Comparison of ENCODE assay signal across 26 cellular contexts in genomic region chr3:70519913-70520659, GRCh38.
DNase-seq lines count a peak whose midpoint lies in the region; ATAC-seq, FAIRE-seq and TF ChIP-seq lines count a peak whose summit lies in the region.
"Had no signal": no experiment of that assay in that cellular context is flagged by ENCODE, and none has a peak within 500 bp of the region (broad histone marks: within the 10 kb centered on the region; RNA-seq: fewer than 3 reads in every experiment).

No MANE protein-coding gene starts in this region.

- H3K9me3 Mint-ChIP-seq in H9 (no peaks in the 10 kb centered on the region), astrocyte (ENCODE audit: unreplicated experiment) (no peaks in the 10 kb centered on the region)
- H3K9me3 Mint-ChIP-seq: activated T-helper 17 cell treated with anti-CD3 and anti-CD28 coated beads, Interleukin-2, amount 50 U/mL, for 72 hours; naive thymus-derived CD4-positive, alpha-beta T cell had no signal

- TF ChIP-seq CTCF in H9 (conservative IDR thresholded peaks at IDR 0.05) (no peak), astrocyte (IDR thresholded peaks at IDR 0.05; ENCODE audit: insufficient read depth, low read depth, low read length) (no peak)

- H3K4me1 Mint-ChIP-seq in H9, result peaks cover 23 to 26% of the 10 kb centered on the region in 2 experiments
- peaks cover 15% of the 10 kb centered on the region for H3K4me1 Mint-ChIP-seq in astrocyte (ENCODE audit: low read depth, unreplicated experiment)
- H3K4me1 Mint-ChIP-seq: activated T-helper 17 cell treated with anti-CD3 and anti-CD28 coated beads, Interleukin-2, amount 50 U/mL, for 72 hours had no signal

- no peak overlapping the region for H3K4ac ChIP-seq in H9 (ENCODE audit: low read depth, low read length)

- H2BK120ac ChIP-seq in H9 (ENCODE audit: low read depth, low read length, poor library complexity, severe bottlenecking), result no peak overlapping the region

- H2BK15ac ChIP-seq in H9 (ENCODE audit: low read depth, low read length), result no peak overlapping the region

- H3K36me3 Mint-ChIP-seq in H9 (ENCODE audit: insufficient read depth in 1 of 3, low read depth in 3 of 3) (no peaks in the 10 kb centered on the region), astrocyte (ENCODE audit: low read depth, unreplicated experiment) (no peaks in the 10 kb centered on the region)
- H3K36me3 Mint-ChIP-seq: activated naive CD8-positive, alpha-beta T cell; naive thymus-derived CD4-positive, alpha-beta T cell had no signal

- WGBS in H9 (ENCODE audit: extremely low coverage, insufficient read length, low lambda C conversion rate), result no CpG with 5 or more reads among the region's 3 CpGs

- H2AFZ ChIP-seq in H9 (ENCODE audit: low read length) (no peak overlapping the region), astrocyte (ENCODE audit: low read depth, low read length) (no peak overlapping the region)

- H3K9me3 ChIP-seq in H9 (ENCODE audit: control insufficient read depth, low read depth, low read length) (no peaks in the 10 kb centered on the region), astrocyte (ENCODE audit: insufficient read depth, low read depth, low read length) (no peaks in the 10 kb centered on the region)
- H3K9me3 ChIP-seq: heart left ventricle, pancreas, sigmoid colon, upper lobe of right lung had no signal

- H4K8ac ChIP-seq in H9 (replicated peaks; ENCODE audit: insufficient read length, low read depth, low read length), result no peak overlapping the region

- H3K23me2 ChIP-seq in H9 (ENCODE audit: insufficient read length, low read depth, low read length, poor library complexity, severe bottlenecking), result no peaks in the 10 kb centered on the region

- H3K18ac ChIP-seq in H9 (ENCODE audit: insufficient read length, low read depth, low read length), result no peak overlapping the region

- H3K79me1 ChIP-seq in H9 (ENCODE audit: insufficient read depth, low read depth, low read length, poor library complexity, severe bottlenecking), result no peaks in the 10 kb centered on the region

- no peak overlapping the region for H4K5ac ChIP-seq in H9 (ENCODE audit: insufficient read length, low read depth, low read length)

- H3K14ac ChIP-seq in H9 (ENCODE audit: insufficient read depth, low read length), result no peak overlapping the region

- no peak overlapping the region for H3K23ac ChIP-seq in H9 (ENCODE audit: insufficient read length, low read depth, low read length)

- H3K27me3 Mint-ChIP-seq in H9 (ENCODE audit: low read depth) (no peaks in the 10 kb centered on the region), astrocyte (ENCODE audit: low read depth, unreplicated experiment) (no peaks in the 10 kb centered on the region)

- FAIRE-seq in astrocyte (lab: Jason Lieb, UNC), result no peak
- FAIRE-seq: pancreas had no signal

- H4K20me1 ChIP-seq in H9 (ENCODE audit: control insufficient read depth, insufficient read depth, insufficient read length), result no peaks in the 10 kb centered on the region
- H4K20me1 ChIP-seq in astrocyte (ENCODE audit: insufficient read depth, low read length), result no peaks in the 10 kb centered on the region

- no peak overlapping the region for H4K91ac ChIP-seq in H9 (ENCODE audit: insufficient read length, low read depth, low read length)

- no peak overlapping the region for H2AK5ac ChIP-seq in H9 (ENCODE audit: insufficient read length, low read length)

- H3K27me3 ChIP-seq in H9 (ENCODE audit: insufficient read depth, low read length) (no peaks in the 10 kb centered on the region), astrocyte (ENCODE audit: insufficient read depth, low read length) (peaks cover 5% of the 10 kb centered on the region)
- H3K27me3 ChIP-seq: pancreas, sigmoid colon had no signal

- H3K4me2 ChIP-seq in H9 (ENCODE audit: insufficient read depth, insufficient read length, low read length) (no peak overlapping the region), astrocyte (ENCODE audit: low read length) (peak overlapping the region; percentile 39)

- no peak overlapping the region for H3T11ph ChIP-seq in H9 (ENCODE audit: low read length)

- H3K27ac ChIP-seq in H9 (ENCODE audit: insufficient read length, low read depth, low read length), result no peak overlapping the region
- H3K27ac ChIP-seq in astrocyte (ENCODE audit: low read depth, low read length), result no peak overlapping the region
- H3K27ac ChIP-seq in substantia nigra (ENCODE audit: low read depth, low read length, poor library complexity, severe bottlenecking), result no peak overlapping the region
- H3K27ac ChIP-seq: C4-2B, heart left ventricle, pancreas, sigmoid colon, SK-N-MC, upper lobe of right lung, WERI-Rb-1 had no signal

- H3K9ac ChIP-seq in H9 (ENCODE audit: extremely low read depth, insufficient read length, low read length) (no peak overlapping the region), astrocyte (ENCODE audit: low read length) (no peak overlapping the region)

- H3K4me3 ChIP-seq in astrocyte (ENCODE audit: insufficient read depth, low read depth, low read length), result no peak overlapping the region
- H3K4me3 ChIP-seq: heart left ventricle, pancreas, sigmoid colon, SK-N-MC, upper lobe of right lung had no signal

- no peaks in the 10 kb centered on the region for H3K79me2 ChIP-seq in H9 (ENCODE audit: insufficient read depth, low read length)
- H3K79me2 ChIP-seq in astrocyte (ENCODE audit: insufficient read depth, low read length), result no peaks in the 10 kb centered on the region

- H3K4me1 ChIP-seq in H9 (ENCODE audit: insufficient read depth, low read length), result no peaks in the 10 kb centered on the region; the same call in 1 of the 2 replicates
- peaks cover 4% of the 10 kb centered on the region for H3K4me1 ChIP-seq in astrocyte (ENCODE audit: insufficient read depth, low read length)
- H3K4me1 ChIP-seq: sigmoid colon, upper lobe of right lung had no signal

- no peak overlapping the region for H2BK20ac ChIP-seq in H9 (ENCODE audit: low read depth, low read length, poor library complexity, severe bottlenecking)

- no peaks in the 10 kb centered on the region for H3K36me3 ChIP-seq in astrocyte (ENCODE audit: insufficient read depth, low read length)
- H3K36me3 ChIP-seq: heart left ventricle, pancreas, sigmoid colon, upper lobe of right lung, WERI-Rb-1 had no signal

- no peak for ATAC-seq in HG03108 (IDR thresholded peaks at IDR 0.05; ENCODE audit: unreplicated experiment)
- ATAC-seq: activated T-helper 17 cell treated with anti-CD3 and anti-CD28 coated beads, Interleukin-2, amount 50 U/mL, for 72 hours; heart left ventricle; left lobe of liver; naive thymus-derived CD4-positive, alpha-beta T cell; pancreas; upper lobe of right lung had no signal

- DNase-seq in Ammon's horn (ENCODE audit: low spot score) (peak; percentile 43), H9 (no peak), astrocyte (ENCODE audit: low read depth) (peak; percentile 77), kidney glomerular epithelial cell (lab: John Stamatoyannopoulos, UW) (peak; percentile 33), substantia nigra (lab: John Stamatoyannopoulos, UW) (no peak), globus pallidus (ENCODE audit: low spot score) (no peak)
- DNase-seq in activated CD4-positive, CD25-positive, alpha-beta regulatory T cell treated with anti-CD3 and anti-CD28 coated beads, Interleukin-2, amount 50 U/mL, for 72 hours, result no peak
- DNase-seq: activated CD4-positive, alpha-beta T cell treated with anti-CD3 and anti-CD28 coated beads, Interleukin-2, amount 50 U/mL, for 4 hours; activated CD8-positive, alpha-beta memory T cell treated with anti-CD3 and anti-CD28 coated beads, Interleukin-2, amount 50 U/mL, for 4 hours; cortex of kidney; HCEC 1CT; heart left ventricle; naive thymus-derived CD4-positive, alpha-beta T cell; NCI-H1048; NCI-H69; pancreas; RPMI8226; sigmoid colon; upper lobe of right lung; WERI-Rb-1 had no signal

- no peak overlapping the region for H3K4me3 Mint-ChIP-seq in H9
- H3K4me3 Mint-ChIP-seq in astrocyte (ENCODE audit: unreplicated experiment), result no peak overlapping the region
- H3K4me3 Mint-ChIP-seq: activated naive CD8-positive, alpha-beta T cell; activated T-helper 17 cell treated with anti-CD3 and anti-CD28 coated beads, Interleukin-2, amount 50 U/mL, for 72 hours; naive thymus-derived CD4-positive, alpha-beta T cell had no signal

- no peak overlapping the region for H2BK5ac ChIP-seq in H9 (ENCODE audit: insufficient read length, low read length)

- H3K27ac Mint-ChIP-seq in H9, result peak overlapping the region in 2 of 3 experiments; percentile 13 to 82; a peak in 2 of 7 replicates
- peak overlapping the region; percentile 9 for H3K27ac Mint-ChIP-seq in astrocyte (ENCODE audit: unreplicated experiment)
- H3K27ac Mint-ChIP-seq: activated naive CD8-positive, alpha-beta T cell; activated T-helper 17 cell treated with anti-CD3 and anti-CD28 coated beads, Interleukin-2, amount 50 U/mL, for 72 hours; naive thymus-derived CD4-positive, alpha-beta T cell had no signal

- H3K56ac ChIP-seq in H9 (ENCODE audit: insufficient read length, low read depth, low read length), result no peak overlapping the region

- H2BK12ac ChIP-seq in H9 (ENCODE audit: insufficient read length, low read depth, low read length), result no peak overlapping the region

Comparison
In these comparisons a context has a peak if more than half of its experiments do, and no peak if none do; other contexts are left out.
1. DNase-seq: peak in Ammon's horn (single experiment), astrocyte (single experiment) and kidney glomerular epithelial cell (single experiment); none in H9 (single experiment), substantia nigra (0 of 49), globus pallidus (single experiment) and activated CD4-positive, CD25-positive, alpha-beta regulatory T cell treated with anti-CD3 and anti-CD28 coated beads, Interleukin-2, amount 50 U/mL, for 72 hours (single experiment).